9 cellular contexts compared by ENCODE assay signal in genomic region chr7:42238709-42239395, GRCh38. TPM values are rescaled to one million over a fixed set of nuclear protein-coding genes. Genes with fewer than 3 reads are reported as not detected.
A peak's percentile ranks its signal among the peaks of the same experiment; 100 is the strongest.
DNase-seq lines count a peak whose midpoint lies in the region; ATAC-seq, FAIRE-seq and TF ChIP-seq lines count a peak whose summit lies in the region.
"Had no signal": no experiment of that assay in that cellular context is flagged by ENCODE, and none has a peak within 500 bp of the region (broad histone marks: within the 10 kb centered on the region; RNA-seq: fewer than 3 reads in every experiment).

No MANE protein-coding gene starts in this region.

- no peak overlapping the region for H3K27ac Mint-ChIP-seq in activated naive CD8-positive, alpha-beta T cell
- no peak overlapping the region for H3K27ac Mint-ChIP-seq in activated naive CD8-positive, alpha-beta T cell treated with anti-CD3 and anti-CD28 coated beads for 36 hours

- ATAC-seq in lower lobe of right lung = no peak
- peak in 1 of 2 donors; percentile 22 for ATAC-seq in upper lobe of left lung (ENCODE audit: low FRiP score in 2 of 2)
- ATAC-seq in GM21515 (IDR thresholded peaks at IDR 0.05; ENCODE audit: unreplicated experiment) = no peak

- H3K9me3 Mint-ChIP-seq in activated naive CD8-positive, alpha-beta T cell (ENCODE audit: low read depth) = no peaks in the 10 kb centered on the region
- H3K9me3 Mint-ChIP-seq in activated naive CD8-positive, alpha-beta T cell treated with anti-CD3 and anti-CD28 coated beads for 36 hours = no peaks in the 10 kb centered on the region

- no peak for TF ChIP-seq POLR2A in upper lobe of left lung (IDR thresholded peaks at IDR 0.05)

- TF ChIP-seq EP300 in upper lobe of left lung (IDR thresholded peaks at IDR 0.05) = no peak

- intact Hi-C loops in lower lobe of right lung (cut with DNase I) = no loop called here

- TF ChIP-seq CTCF in bronchial epithelial cell (IDR thresholded peaks at IDR 0.05; ENCODE audit: insufficient read depth, low read length, severe bottlenecking) = no peak
- TF ChIP-seq CTCF in lower lobe of right lung (IDR thresholded peaks at IDR 0.05) = no peak
- TF ChIP-seq CTCF in upper lobe of left lung (IDR thresholded peaks at IDR 0.05) = no peak

- peaks cover 13% of the 10 kb centered on the region for H3K4me1 Mint-ChIP-seq in activated naive CD8-positive, alpha-beta T cell (ENCODE audit: low read depth)
- H3K4me1 Mint-ChIP-seq in activated naive CD8-positive, alpha-beta T cell treated with anti-CD3 and anti-CD28 coated beads for 36 hours = peaks cover 7% of the 10 kb centered on the region

- WGBS in upper lobe of left lung, 2 donors = 53 to 58% methylated on average over 15 of the region's 15 CpGs

- H3K36me3 Mint-ChIP-seq in activated naive CD8-positive, alpha-beta T cell = no peaks in the 10 kb centered on the region
- no peaks in the 10 kb centered on the region for H3K36me3 Mint-ChIP-seq in activated naive CD8-positive, alpha-beta T cell treated with anti-CD3 and anti-CD28 coated beads for 36 hours

- H3K9me3 ChIP-seq in lower lobe of right lung (no peaks in the 10 kb centered on the region), upper lobe of left lung (no peaks in the 10 kb centered on the region)

- H3K27me3 ChIP-seq in bronchial epithelial cell (ENCODE audit: control insufficient read depth, insufficient read depth, low read length) = no peaks in the 10 kb centered on the region
- peaks cover 12% of the 10 kb centered on the region for H3K27me3 ChIP-seq in lower lobe of right lung (ENCODE audit: low read depth)
- peaks cover 0 to 3% (median 0%) of the 10 kb centered on the region in 4 donors for H3K27me3 ChIP-seq in upper lobe of left lung

- H3K36me3 ChIP-seq in bronchial epithelial cell (ENCODE audit: control insufficient read depth, insufficient read depth, low read length) (no peaks in the 10 kb centered on the region), lower lobe of right lung (no peaks in the 10 kb centered on the region), upper lobe of left lung (no peaks in the 10 kb centered on the region)

- no peak for DNase-seq in activated naive CD8-positive, alpha-beta T cell treated with anti-CD3 and anti-CD28 coated beads for 36 hours
- DNase-seq in bronchial epithelial cell (ENCODE audit: low read depth) = peak; percentile 69
- no peak for DNase-seq in lower lobe of right lung
- no peak for DNase-seq in upper lobe of left lung
- no peak for DNase-seq in HuH-7 (ENCODE audit: low spot score)
- no peak for DNase-seq in GM19240 (ENCODE audit: insufficient read length, low spot score)

- H3K4me3 ChIP-seq in bronchial epithelial cell (ENCODE audit: low read depth, low read length) = no peak overlapping the region
- no peak overlapping the region for H3K4me3 ChIP-seq in lower lobe of right lung
- H3K4me3 ChIP-seq in upper lobe of left lung = peak overlapping the region in 1 of 4 donors; percentile 90

- H3K4me3 Mint-ChIP-seq in activated naive CD8-positive, alpha-beta T cell = peak overlapping the region; percentile 81
- H3K4me3 Mint-ChIP-seq in activated naive CD8-positive, alpha-beta T cell treated with anti-CD3 and anti-CD28 coated beads for 36 hours = no peak overlapping the region

- H3K4me1 ChIP-seq in lower lobe of right lung = peaks cover 19% of the 10 kb centered on the region
- peaks cover 7 to 31% (median 24%) of the 10 kb centered on the region in 4 donors for H3K4me1 ChIP-seq in upper lobe of left lung

- peaks cover 40% of the 10 kb centered on the region for H3K27me3 Mint-ChIP-seq in activated naive CD8-positive, alpha-beta T cell
- H3K27me3 Mint-ChIP-seq in activated naive CD8-positive, alpha-beta T cell treated with anti-CD3 and anti-CD28 coated beads for 36 hours = peaks cover 67% of the 10 kb centered on the region

- FAIRE-seq in bronchial epithelial cell (lab: Jason Lieb, UNC) = no peak
- FAIRE-seq: G401.6 had no signal

- peak overlapping the region; percentile 57 for H3K27ac ChIP-seq in lower lobe of right lung
- peak overlapping the region; percentile 86 to 90 (median 88) for H3K27ac ChIP-seq in upper lobe of left lung

RNA-seq across cellular contexts. Expression of gene GLI3, which starts 1.8 kb away (rescaled TPM):
- not detected for total RNA-seq in activated naive CD8-positive, alpha-beta T cell treated with anti-CD3 and anti-CD28 coated beads for 36 hours
- total RNA-seq in bronchial epithelial cell = 1.3 and 2.4 TPM in 2 replicates
- total RNA-seq in lower lobe of right lung = 20.7 TPM
- 10 to 100 TPM in 5 of 6 donors, 1 to 10 TPM in 1; 5.2 to 19.4 (median 14.9) TPM for total RNA-seq in upper lobe of left lung
